16 cellular contexts compared by ENCODE assay signal in genomic region chr9:120281665-120282064, GRCh38.
DNase-seq lines count a peak whose midpoint lies in the region; ATAC-seq lines count a peak whose summit lies in the region.
"Had no signal": no experiment of that assay in that cellular context is flagged by ENCODE, and none has a peak within 500 bp of the region (broad histone marks: within the 10 kb centered on the region; RNA-seq: fewer than 3 reads in every experiment).

No MANE protein-coding gene starts in this region.

- no peaks in the 10 kb centered on the region for H3K27me3 Mint-ChIP-seq in T-helper 17 cell

- peak; percentile 48 for ATAC-seq in GM18502 (IDR thresholded peaks at IDR 0.05; ENCODE audit: poor library complexity, unreplicated experiment)
- ATAC-seq in HG02798 (IDR thresholded peaks at IDR 0.05; ENCODE audit: poor library complexity, unreplicated experiment): peak; percentile 71
- ATAC-seq in T-helper 17 cell: no peak
- peak; percentile 45 for ATAC-seq in stimulated activated effector memory CD8-positive, alpha-beta T cell treated with anti-CD3 and anti-CD28 coated beads, Interleukin-12 subunit alpha, Interleukin-12 subunit beta, amount 100 ng/mL, for 72 hours
- ATAC-seq: CD8-positive, alpha-beta T cell; K562 had no signal

- H3K9me3 Mint-ChIP-seq in stimulated activated effector memory CD8-positive, alpha-beta T cell treated with anti-CD3 and anti-CD28 coated beads, Interleukin-12 subunit alpha, Interleukin-12 subunit beta, amount 100 ng/mL, for 72 hours: no peaks in the 10 kb centered on the region

- no peaks in the 10 kb centered on the region for H3K9me3 ChIP-seq in T-helper 17 cell (ENCODE audit: control insufficient read depth, low read length, poor library complexity, severe bottlenecking)
- H3K9me3 ChIP-seq: HAP-1 had no signal

- no peaks in the 10 kb centered on the region for H3K36me3 Mint-ChIP-seq in T-helper 17 cell (ENCODE audit: low read depth)
- H3K36me3 Mint-ChIP-seq in stimulated activated effector memory CD8-positive, alpha-beta T cell treated with anti-CD3 and anti-CD28 coated beads, Interleukin-12 subunit alpha, Interleukin-12 subunit beta, amount 100 ng/mL, for 72 hours: no peaks in the 10 kb centered on the region
- H3K36me3 Mint-ChIP-seq: CD8-positive, alpha-beta T cell had no signal

- DNase-seq in T-helper 17 cell (no peak), NCI-H1436 (lab: John Stamatoyannopoulos, UW) (no peak), NCI-H1930 (lab: John Stamatoyannopoulos, UW) (no peak)
- DNase-seq in stimulated activated effector memory CD8-positive, alpha-beta T cell treated with anti-CD3 and anti-CD28 coated beads, Interleukin-12 subunit alpha, Interleukin-12 subunit beta, amount 100 ng/mL, for 72 hours (ENCODE audit: low spot score in 2 of 2): no peak
- no peak for DNase-seq in stimulated activated CD4-positive, alpha-beta T cell treated with anti-CD3 and anti-CD28 coated beads, Interleukin-4, amount 100 ng/mL, for 1 hour
- DNase-seq: Calu3; CD8-positive, alpha-beta T cell; DMS79 treated with DMSO at 0.1 percent for 48 hours; GF-D8; GM23248; IMR-90 had no signal

- H3K4me1 Mint-ChIP-seq in T-helper 17 cell: no peaks in the 10 kb centered on the region
- H3K4me1 Mint-ChIP-seq in stimulated activated effector memory CD8-positive, alpha-beta T cell treated with anti-CD3 and anti-CD28 coated beads, Interleukin-12 subunit alpha, Interleukin-12 subunit beta, amount 100 ng/mL, for 72 hours: no peaks in the 10 kb centered on the region
- H3K4me1 Mint-ChIP-seq: B cell had no signal

- H3K27ac Mint-ChIP-seq in T-helper 17 cell: peak overlapping the region; percentile 8
- H3K27ac Mint-ChIP-seq in stimulated activated effector memory CD8-positive, alpha-beta T cell treated with anti-CD3 and anti-CD28 coated beads, Interleukin-12 subunit alpha, Interleukin-12 subunit beta, amount 100 ng/mL, for 72 hours: no peak overlapping the region
- H3K27ac Mint-ChIP-seq: B cell; CD8-positive, alpha-beta T cell had no signal

- H3K4me3 Mint-ChIP-seq in T-helper 17 cell: no peak overlapping the region
- H3K4me3 Mint-ChIP-seq in stimulated activated effector memory CD8-positive, alpha-beta T cell treated with anti-CD3 and anti-CD28 coated beads, Interleukin-12 subunit alpha, Interleukin-12 subunit beta, amount 100 ng/mL, for 72 hours: no peak overlapping the region
- H3K4me3 Mint-ChIP-seq: B cell; CD8-positive, alpha-beta T cell had no signal
